Comparison of ENCODE assay signal across 7 cellular contexts in genomic region chr2:157874278-157874825, GRCh38. TPM values are rescaled to one million over a fixed set of nuclear protein-coding genes. Genes with fewer than 3 reads are reported as not detected.
A peak's percentile ranks its signal among the peaks of the same experiment; 100 is the strongest.
DNase-seq lines count a peak whose midpoint lies in the region; ATAC-seq and TF ChIP-seq lines count a peak whose summit lies in the region.

No MANE protein-coding gene starts in this region.

- in situ Hi-C loops in brain microvascular endothelial cell (cut with HindIII; ENCODE audit: low pct_ligation_motif_present, low sequenced_read_pairs): no loop called here

- no peaks in the 10 kb centered on the region for H3K36me3 ChIP-seq in brain microvascular endothelial cell (replicated peaks)
- H3K36me3 ChIP-seq in kidney epithelial cell (ENCODE audit: control insufficient read depth, insufficient read depth, low read length): no peaks in the 10 kb centered on the region
- H3K36me3 ChIP-seq in stomach smooth muscle (ENCODE audit: control insufficient read depth in 2 of 2, insufficient read depth in 2 of 2, low read length in 2 of 2): no peaks in the 10 kb centered on the region

- H3K4me3 ChIP-seq in brain microvascular endothelial cell (ENCODE audit: low read depth, low read length) (peak overlapping the region; percentile 82), kidney epithelial cell (ENCODE audit: low read depth, low read length) (peak overlapping the region; percentile 89), stomach smooth muscle (ENCODE audit: low read length in 2 of 2) (peak overlapping the region; percentile 55 to 82)

- H3K4me1 ChIP-seq in stomach smooth muscle (ENCODE audit: control insufficient read depth, insufficient read depth, low read length): peaks cover 32% of the 10 kb centered on the region

- no peak for ATAC-seq in GM18909 (IDR thresholded peaks at IDR 0.05; ENCODE audit: poor library complexity, unreplicated experiment)

- no peak for TF ChIP-seq CTCF in brain microvascular endothelial cell (IDR thresholded peaks at IDR 0.05; ENCODE audit: low read depth, low read length, missing control alignments)
- no peak for TF ChIP-seq CTCF in kidney epithelial cell (IDR thresholded peaks at IDR 0.05; ENCODE audit: insufficient read depth, low read length, poor library complexity, severe bottlenecking)

- H3K27me3 ChIP-seq in brain microvascular endothelial cell (replicated peaks): no peaks in the 10 kb centered on the region
- no peaks in the 10 kb centered on the region for H3K27me3 ChIP-seq in kidney epithelial cell (ENCODE audit: control insufficient read depth, insufficient read depth, low read length)
- H3K27me3 ChIP-seq in stomach smooth muscle (ENCODE audit: control insufficient read depth in 1 of 2, insufficient read depth in 2 of 2, low read length in 2 of 2): no peaks in the 10 kb centered on the region

- peak overlapping the region; percentile 44 to 72 for H3K9ac ChIP-seq in stomach smooth muscle (ENCODE audit: low read length in 2 of 2)

- peak; percentile 65 for DNase-seq in NCI-H2029 (lab: John Stamatoyannopoulos, UW)
- no peak for DNase-seq in brain microvascular endothelial cell
- DNase-seq in kidney epithelial cell (ENCODE audit: low read depth): no peak
- DNase-seq in NCI-H2227 (lab: John Stamatoyannopoulos, UW; ENCODE audit: unreplicated experiment): no peak
- DNase-seq in GF-D8 (lab: John Stamatoyannopoulos, UW): no peak

- H3K27ac ChIP-seq in brain microvascular endothelial cell (peak overlapping the region; percentile 54), stomach smooth muscle (ENCODE audit: low read length) (peak overlapping the region; percentile 73)

- H3K9me3 ChIP-seq in stomach smooth muscle (ENCODE audit: control insufficient read depth in 2 of 2, low read length in 2 of 2): no peaks in the 10 kb centered on the region

RNA-seq across cellular contexts. Expression of gene ACVR1, which starts 1.8 kb away (rescaled TPM):
- 22.4 and 22.5 TPM in 2 replicates for total RNA-seq in kidney epithelial cell
